12 cellular contexts compared by ENCODE assay signal in the genomic region with DNA sequence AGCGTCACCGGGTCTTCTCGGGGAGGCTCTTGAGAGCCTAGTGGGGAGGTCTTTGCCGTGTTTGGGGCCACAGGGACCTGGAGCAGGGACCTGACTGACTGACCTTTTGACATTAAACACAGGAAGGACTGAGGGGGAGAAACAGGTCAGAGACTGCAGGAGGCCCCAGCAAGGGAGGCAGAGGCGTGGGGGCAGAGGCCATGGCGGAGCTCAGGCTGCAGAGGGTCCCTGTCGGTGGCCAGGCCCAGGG. TPM values are rescaled to one million over a fixed set of nuclear protein-coding genes. Genes with fewer than 3 reads are reported as not detected.
A peak's percentile ranks its signal among the peaks of the same experiment; 100 is the strongest.
DNase-seq lines count a peak whose midpoint lies in the region; ATAC-seq and TF ChIP-seq lines count a peak whose summit lies in the region.
"Had no signal": no experiment of that assay in that cellular context is flagged by ENCODE, and none has a peak within 500 bp of the region (broad histone marks: within the 10 kb centered on the region; RNA-seq: fewer than 3 reads in every experiment).

No MANE protein-coding gene starts in this region.

- H3K9me2 ChIP-seq in hepatocyte (replicated peaks; ENCODE audit: insufficient read depth), result no peaks in the 10 kb centered on the region

- no peak for TF ChIP-seq POLR2A in sigmoid colon (IDR thresholded peaks at IDR 0.05)

- H4K20me1 ChIP-seq in hepatocyte (ENCODE audit: insufficient read depth, poor library complexity, severe bottlenecking), result peaks cover 73% of the 10 kb centered on the region

- peaks cover 0 to 72% (median 57%) of the 10 kb centered on the region in 4 donors for H3K4me1 ChIP-seq in sigmoid colon
- H3K4me1 ChIP-seq in hepatocyte (ENCODE audit: insufficient read depth), result peaks cover 63% of the 10 kb centered on the region

- H3K36me3 ChIP-seq in GM06990 (ENCODE audit: control insufficient read depth, insufficient read depth, low read length) (no peaks in the 10 kb centered on the region; the same call in none of the 2 replicates), sigmoid colon (no peaks in the 10 kb centered on the region), hepatocyte (replicated peaks; ENCODE audit: insufficient read depth, low read depth) (no peaks in the 10 kb centered on the region)

- H3K4me1 Mint-ChIP-seq in activated naive CD8-positive, alpha-beta T cell treated with anti-CD3 and anti-CD28 coated beads for 36 hours, result peaks cover 68% of the 10 kb centered on the region

- peaks cover 97% of the 10 kb centered on the region for H3K79me2 ChIP-seq in hepatocyte

- no peak for TF ChIP-seq CTCF in GM06990 (IDR thresholded peaks at IDR 0.05; ENCODE audit: insufficient read depth, low read length, poor library complexity, severe bottlenecking)
- TF ChIP-seq CTCF in sigmoid colon (IDR thresholded peaks at IDR 0.05), result no peak
- TF ChIP-seq CTCF in hepatocyte (IDR thresholded peaks at IDR 0.05; ENCODE audit: poor library complexity), result no peak

- no peak overlapping the region for H3K4me3 ChIP-seq in GM06990 (replicated peaks; ENCODE audit: low read depth, low read length)
- H3K4me3 ChIP-seq in sigmoid colon, result no peak overlapping the region
- no peak overlapping the region for H3K4me3 ChIP-seq in hepatocyte

- no peak overlapping the region for H3K4me2 ChIP-seq in hepatocyte

- peak overlapping the region; percentile 51 for H3K4me3 Mint-ChIP-seq in activated naive CD8-positive, alpha-beta T cell treated with anti-CD3 and anti-CD28 coated beads for 36 hours

- H3K9me3 ChIP-seq in sigmoid colon (no peaks in the 10 kb centered on the region), hepatocyte (ENCODE audit: low read depth) (no peaks in the 10 kb centered on the region)

- H3K36me3 Mint-ChIP-seq in activated naive CD8-positive, alpha-beta T cell treated with anti-CD3 and anti-CD28 coated beads for 36 hours, result peaks cover 26% of the 10 kb centered on the region

- ATAC-seq in HG02885 (IDR thresholded peaks at IDR 0.05; ENCODE audit: poor library complexity, unreplicated experiment), result peak; percentile 15
- ATAC-seq in GM19395 (IDR thresholded peaks at IDR 0.05; ENCODE audit: unreplicated experiment), result no peak

- WGBS in sigmoid colon, 2 donors, result 63 to 81% methylated on average over 7 of the region's 7 CpGs
- 88% methylated on average over 7 of the region's 7 CpGs for WGBS in hepatocyte (ENCODE audit: low lambda C conversion rate, missing lambda C conversion rate)

- H3K9me3 Mint-ChIP-seq in activated naive CD8-positive, alpha-beta T cell treated with anti-CD3 and anti-CD28 coated beads for 36 hours, result peaks cover 5% of the 10 kb centered on the region

- no peaks in the 10 kb centered on the region for H3K27me3 ChIP-seq in GM06990 (replicated peaks; ENCODE audit: control insufficient read depth, insufficient read depth, low read length)
- no peaks in the 10 kb centered on the region for H3K27me3 ChIP-seq in sigmoid colon
- H3K27me3 ChIP-seq in hepatocyte, result no peaks in the 10 kb centered on the region

- H3K27ac ChIP-seq in sigmoid colon, result peak overlapping the region; percentile 12 to 60 (median 49)
- H3K27ac ChIP-seq in hepatocyte, result no peak overlapping the region

- intact Hi-C loops in sigmoid colon (cut with DNase I), result no loop called here

- H2AFZ ChIP-seq in hepatocyte, result no peak overlapping the region

- DNase-seq in GM06990 (ENCODE audit: extremely low read depth, insufficient read length) (peak; percentile 73), sigmoid colon (no peak), globus pallidus (ENCODE audit: low spot score) (no peak), hepatocyte (ENCODE audit: low spot score) (no peak), LoVo (ENCODE audit: low spot score) (no peak)
- DNase-seq in activated naive CD8-positive, alpha-beta T cell treated with anti-CD3 and anti-CD28 coated beads for 36 hours, result no peak
- DNase-seq: DMS79 treated with DMSO at 0.1 percent for 48 hours, GOT3, NCI-H524 treated with DMSO at 0.1 percent for 48 hours, nucleus accumbens had no signal

- peak overlapping the region; percentile 89 for H3K27ac Mint-ChIP-seq in activated naive CD8-positive, alpha-beta T cell treated with anti-CD3 and anti-CD28 coated beads for 36 hours

- no peaks in the 10 kb centered on the region for H3K27me3 Mint-ChIP-seq in activated naive CD8-positive, alpha-beta T cell treated with anti-CD3 and anti-CD28 coated beads for 36 hours

- TF ChIP-seq EP300 in sigmoid colon (IDR thresholded peaks at IDR 0.05), result no peak

RNA-seq across cellular contexts. Expression of gene GSE1, which starts 41.6 kb away (rescaled TPM):
- total RNA-seq in activated naive CD8-positive, alpha-beta T cell treated with anti-CD3 and anti-CD28 coated beads for 36 hours, result 10 to 100 TPM; 25.1 to 27.6 TPM
- total RNA-seq in sigmoid colon (10 to 100 TPM; 30.8 to 76.7 (median 47.3) TPM), hepatocyte (32.8 and 43.5 TPM in 2 replicates)
- polyA plus RNA-seq in sigmoid colon (10 to 100 TPM; 12.0 to 49.5 (median 19.4) TPM), hepatocyte (27.9 and 33.1 TPM in 2 replicates)
